Comparison of ENCODE assay signal across 21 cellular contexts in genomic region chr16:66568355-66568754, GRCh38. TPM values are rescaled to one million over a fixed set of nuclear protein-coding genes. Genes with fewer than 3 reads are reported as not detected.
"Had no signal": no experiment of that assay in that cellular context is flagged by ENCODE, and none has a peak within 500 bp of the region (broad histone marks: within the 10 kb centered on the region; RNA-seq: fewer than 3 reads in every experiment).

No MANE protein-coding gene starts in this region.

- ATAC-seq: esophagus mucosa, gastrocnemius medialis, left lung, natural killer cell, T-helper 17 cell, WTC11 had no signal

- H3K9me3 ChIP-seq: gastrocnemius medialis, left lung, stomach, thoracic aorta had no signal

- H3K4me1 Mint-ChIP-seq: endodermal cell, WTC11 had no signal

- H3K4me1 ChIP-seq: gastrocnemius medialis had no signal

- DNase-seq: activated CD4-positive, alpha-beta T cell treated with anti-CD3 and anti-CD28 coated beads, Interleukin-2, amount 10 ng/mL, durations not matched to agents 24 days and 14 days; activated CD8-positive, alpha-beta memory T cell treated with anti-CD3 and anti-CD28 coated beads for 24 hours; activated naive CD4-positive, alpha-beta T cell treated with anti-CD3 and anti-CD28 coated beads for 36 hours; endodermal cell; gastrocnemius medialis; left lung; natural killer cell; occipital lobe; stimulated activated CD4-positive, alpha-beta T cell treated with anti-CD3 and anti-CD28 coated beads, Interleukin-15, amount 100 ng/mL, for 24 hours; stimulated activated CD4-positive, alpha-beta T cell treated with anti-CD3 and anti-CD28 coated beads, Interleukin-4, amount 100 ng/mL, for 4 hours; stomach; T-helper 17 cell had no signal

- H3K9me3 Mint-ChIP-seq: activated CD4-positive, alpha-beta T cell treated with anti-CD3 and anti-CD28 coated beads, Interleukin-2, amount 10 ng/mL, durations not matched to agents 24 days and 14 days; activated naive CD4-positive, alpha-beta T cell treated with anti-CD3 and anti-CD28 coated beads for 36 hours; endodermal cell; memory B cell; natural killer cell had no signal

- H3K27me3 ChIP-seq: gastrocnemius medialis, left lung, stomach had no signal

- H3K4me3 Mint-ChIP-seq: activated CD4-positive, alpha-beta T cell treated with anti-CD3 and anti-CD28 coated beads, Interleukin-2, amount 10 ng/mL, durations not matched to agents 24 days and 14 days; activated naive CD4-positive, alpha-beta T cell treated with anti-CD3 and anti-CD28 coated beads for 36 hours; endodermal cell; memory B cell; natural killer cell; T-helper 17 cell; WTC11 had no signal

- H3K27ac ChIP-seq: gastrocnemius medialis, left lung, stomach, thoracic aorta had no signal

- H3K36me3 ChIP-seq: thoracic aorta had no signal

- H3K27ac Mint-ChIP-seq: activated CD4-positive, alpha-beta T cell treated with anti-CD3 and anti-CD28 coated beads, Interleukin-2, amount 10 ng/mL, durations not matched to agents 24 days and 14 days; activated naive CD4-positive, alpha-beta T cell treated with anti-CD3 and anti-CD28 coated beads for 36 hours; endodermal cell; T-helper 17 cell; WTC11 had no signal

- H3K27me3 Mint-ChIP-seq: activated CD4-positive, alpha-beta T cell treated with anti-CD3 and anti-CD28 coated beads, Interleukin-2, amount 10 ng/mL, durations not matched to agents 24 days and 14 days; memory B cell; T-helper 17 cell had no signal

- H3K4me3 ChIP-seq: gastrocnemius medialis, left lung, stomach, thoracic aorta had no signal

- FAIRE-seq: keratinocyte, urothelium cell line had no signal

RNA-seq across cellular contexts. Expression of gene CMTM1, which starts 2.1 kb away (rescaled TPM):
- total RNA-seq: stomach had no signal

RNA-seq across cellular contexts. Expression of gene CMTM2, which starts 10.9 kb away (rescaled TPM):
- total RNA-seq: activated naive CD4-positive, alpha-beta T cell treated with anti-CD3 and anti-CD28 coated beads for 36 hours; dermis microvascular lymphatic vessel endothelial cell; endodermal cell; esophagus mucosa; gastrocnemius medialis; mucosa of gallbladder; occipital lobe; pulmonary artery endothelial cell; stomach; WTC11 had no signal
- polyA plus RNA-seq: keratinocyte had no signal
